In the genomic region with DNA sequence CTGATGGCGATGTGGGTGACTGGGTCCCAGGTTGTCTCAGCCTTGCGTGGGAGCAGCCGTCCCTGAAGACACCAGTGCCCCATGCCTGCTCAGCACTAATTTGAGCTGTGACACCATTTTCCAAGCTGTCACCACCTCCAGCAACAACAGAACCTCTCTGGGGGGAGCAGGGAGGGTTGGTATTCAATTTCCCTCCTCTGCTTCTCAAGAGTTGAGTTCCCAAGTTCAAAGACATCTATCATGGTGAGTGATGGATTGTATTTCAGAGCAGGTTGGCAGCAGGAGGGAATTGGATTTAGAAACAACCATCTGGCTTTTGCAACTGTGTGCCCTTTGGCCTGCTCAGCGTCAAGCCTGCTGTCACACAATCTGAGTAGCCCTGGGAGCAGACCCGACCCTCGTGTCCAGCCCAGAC, we compare ENCODE assay signal across 13 cellular contexts.
"Had no signal": no experiment of that assay in that cellular context is flagged by ENCODE, and none has a peak within 500 bp of the region (broad histone marks: within the 10 kb centered on the region; RNA-seq: fewer than 3 reads in every experiment).

No MANE protein-coding gene starts in this region.

- ATAC-seq: foreskin keratinocyte, mucosa of descending colon had no signal

- H3K27ac ChIP-seq: epithelial cell of prostate, foreskin keratinocyte, left lung, prostate gland had no signal

- H3K27ac Mint-ChIP-seq: activated naive CD4-positive, alpha-beta T cell treated with anti-CD3 and anti-CD28 coated beads, Interleukin-2, amount 50 U/mL, for 72 hours; activated T-helper 1 cell treated with anti-CD3 and anti-CD28 coated beads, Interleukin-12 subunit alpha, Interleukin-12 subunit beta, Interleukin-2, Interleukin-4 antibody, amounts not matched to agents 30 ng/mL and 10 ng/mL and 1 ng/mL, durations not matched to agents 14 hours and 24 hours and 36 hours; memory B cell; naive B cell; stimulated activated naive B cell treated with anti-CD40 and anti-IgM and Interleukin-4, amounts not matched to agents 10 μg/mL and 1 μg/mL and 100 μg/mL, for 72 hours had no signal

- H3K27me3 ChIP-seq: foreskin keratinocyte had no signal

- H3K36me3 Mint-ChIP-seq: activated naive CD4-positive, alpha-beta T cell treated with anti-CD3 and anti-CD28 coated beads, Interleukin-2, amount 50 U/mL, for 72 hours; memory B cell; naive B cell; stimulated activated naive B cell treated with anti-CD40 and anti-IgM and Interleukin-4, amounts not matched to agents 10 μg/mL and 1 μg/mL and 100 μg/mL, for 72 hours had no signal

- H3K4me1 ChIP-seq: foreskin keratinocyte, left lung, prostate gland had no signal

- H3K9me3 ChIP-seq: left lung, mucosa of descending colon, prostate gland had no signal

- H3K4me1 Mint-ChIP-seq: naive B cell had no signal

- H3K4me3 Mint-ChIP-seq: activated T-helper 1 cell treated with anti-CD3 and anti-CD28 coated beads, Interleukin-12 subunit alpha, Interleukin-12 subunit beta, Interleukin-2, Interleukin-4 antibody, amounts not matched to agents 30 ng/mL and 10 ng/mL and 1 ng/mL, durations not matched to agents 14 hours and 24 hours and 36 hours; memory B cell; naive B cell; stimulated activated naive B cell treated with anti-CD40 and anti-IgM and Interleukin-4, amounts not matched to agents 10 μg/mL and 1 μg/mL and 100 μg/mL, for 72 hours had no signal

- H3K4me3 ChIP-seq: left lung, mucosa of descending colon, prostate gland had no signal

- H3K36me3 ChIP-seq: left lung, prostate gland had no signal

- DNase-seq: activated CD4-positive, alpha-beta T cell treated with anti-CD3 and anti-CD28 coated beads, Interleukin-2, amount 50 U/mL, for 4 hours; activated gamma-delta T cell treated with Interleukin-2 at 50 U/mL for 16 hours; activated T-cell treated with anti-CD3 and anti-CD28 coated beads for 4 hours; foreskin keratinocyte; left lung; naive B cell; stimulated activated naive B cell treated with anti-CD40 and anti-IgM and Interleukin-4, amounts not matched to agents 10 μg/mL and 1 μg/mL and 100 μg/mL, for 72 hours had no signal

- H3K9me3 Mint-ChIP-seq: activated naive CD4-positive, alpha-beta T cell treated with anti-CD3 and anti-CD28 coated beads, Interleukin-2, amount 50 U/mL, for 72 hours; activated T-helper 1 cell treated with anti-CD3 and anti-CD28 coated beads, Interleukin-12 subunit alpha, Interleukin-12 subunit beta, Interleukin-2, Interleukin-4 antibody, amounts not matched to agents 30 ng/mL and 10 ng/mL and 1 ng/mL, durations not matched to agents 14 hours and 24 hours and 36 hours; memory B cell had no signal
